Comparison of ENCODE assay signal across 26 cellular contexts in the genomic region with DNA sequence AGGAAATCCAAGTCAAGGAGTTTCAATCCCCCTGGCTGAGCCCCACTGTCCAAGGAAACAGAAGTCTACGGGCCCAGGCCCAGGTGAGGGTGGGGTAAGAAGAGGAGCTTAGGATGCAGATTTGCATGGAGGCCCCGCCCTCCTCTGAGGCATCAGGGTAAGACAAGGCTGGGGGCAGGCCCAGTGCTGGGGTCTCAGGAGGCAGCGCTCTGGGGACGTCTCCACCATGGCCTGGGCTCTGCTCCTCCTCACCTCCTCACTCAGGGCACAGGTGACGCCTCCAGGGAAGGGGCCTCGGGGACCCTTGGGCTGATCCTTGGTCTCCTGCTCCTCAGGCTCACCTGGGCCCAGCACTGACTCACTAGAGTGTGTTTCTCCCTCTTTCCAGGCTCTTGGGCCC. TPM values are rescaled to one million over a fixed set of nuclear protein-coding genes. Genes with fewer than 3 reads are reported as not detected.
DNase-seq lines count a peak whose midpoint lies in the region; ATAC-seq and TF ChIP-seq lines count a peak whose summit lies in the region.
"Had no signal": no experiment of that assay in that cellular context is flagged by ENCODE, and none has a peak within 500 bp of the region (broad histone marks: within the 10 kb centered on the region; RNA-seq: fewer than 3 reads in every experiment).

No MANE protein-coding gene starts in this region.

- H3K36me3 ChIP-seq in BLaER1, result no peaks in the 10 kb centered on the region
- H3K36me3 ChIP-seq in H7 (replicated peaks; ENCODE audit: control insufficient read depth, insufficient read depth, low read length), result no peaks in the 10 kb centered on the region
- H3K36me3 ChIP-seq: BE2C, MG63 had no signal

- H3K27ac ChIP-seq in BLaER1, result peak overlapping the region; percentile 87
- H3K27ac ChIP-seq: A549, PC-9, RWPE1 had no signal

- no peaks in the 10 kb centered on the region for H4K20me1 ChIP-seq in BLaER1

- H3K4me3 Mint-ChIP-seq in WTC11 (no peak overlapping the region), neural crest cell (no peak overlapping the region)
- H3K4me3 Mint-ChIP-seq: CD4-positive, alpha-beta T cell; T-cell had no signal

- peak; percentile 27 for DNase-seq in H7
- no peak for DNase-seq in WTC11 (ENCODE audit: low spot score)
- DNase-seq in neural crest cell (ENCODE audit: low read depth, low spot score), result no peak
- no peak for DNase-seq in RPMI8226
- DNase-seq: DMS 273 treated with DMSO at 0.1 percent for 48 hours, DMS79 treated with DMSO at 0.1 percent for 48 hours, GOT3, NCI-H1048, NCI-H1417 treated with DMSO at 0.1 percent for 48 hours, NCI-H187, NCI-H526 treated with DMSO at 0.1 percent for 48 hours, PC-9, SHP77 treated with DMSO at 0.1 percent for 48 hours had no signal

- POLR2A ChIA-PET in WTC11 (lab: Charles Lee), result no interaction called here

- peak; percentile 58 for ATAC-seq in WTC11
- ATAC-seq in HG02973 (IDR thresholded peaks at IDR 0.05; ENCODE audit: unreplicated experiment), result no peak
- no peak for ATAC-seq in HG02763 (IDR thresholded peaks at IDR 0.05; ENCODE audit: unreplicated experiment)

- H3K36me3 Mint-ChIP-seq in WTC11 (no peaks in the 10 kb centered on the region), neural crest cell (ENCODE audit: low read depth) (no peaks in the 10 kb centered on the region)
- H3K36me3 Mint-ChIP-seq: T-cell had no signal

- peak overlapping the region; percentile 9; the same call in 1 of the 2 replicates for H3K4me3 ChIP-seq in BLaER1
- H3K4me3 ChIP-seq in H7 (ENCODE audit: insufficient read depth, low read depth, low read length), result no peak overlapping the region
- H3K4me3 ChIP-seq: A549, MG63, PC-9 had no signal

- H3K9me3 Mint-ChIP-seq in WTC11 (no peaks in the 10 kb centered on the region), neural crest cell (no peaks in the 10 kb centered on the region)
- H3K9me3 Mint-ChIP-seq: CD4-positive, alpha-beta T cell; IgD-negative memory B cell; T-cell had no signal

- H3K4me1 ChIP-seq in BLaER1, result peaks cover 83% of the 10 kb centered on the region
- H3K4me1 ChIP-seq: A549, BE2C, Caco-2 had no signal

- H3K27ac Mint-ChIP-seq in WTC11 (no peak overlapping the region), neural crest cell (ENCODE audit: unreplicated experiment) (peak overlapping the region; percentile 83)
- H3K27ac Mint-ChIP-seq: CD4-positive, alpha-beta T cell; T-cell had no signal

- H3K9ac ChIP-seq in BLaER1, result peak overlapping the region; percentile 77; the same call in 1 of the 2 replicates
- H3K9ac ChIP-seq: SK-N-SH had no signal

- peak overlapping the region; percentile 91 for H3K4me2 ChIP-seq in BLaER1
- H3K4me2 ChIP-seq: A549, PC-9, SK-N-SH had no signal

- no peaks in the 10 kb centered on the region for H3K9me3 ChIP-seq in BLaER1
- H3K9me3 ChIP-seq: A549, BE2C, Caco-2, MG63, SK-N-SH had no signal

- H3K27me3 ChIP-seq in BLaER1, result no peaks in the 10 kb centered on the region
- peaks cover 11% of the 10 kb centered on the region for H3K27me3 ChIP-seq in H7 (ENCODE audit: control insufficient read depth, insufficient read depth, low read length)

- H3K27me3 Mint-ChIP-seq in WTC11 (ENCODE audit: low read depth) (peaks cover 85% of the 10 kb centered on the region), neural crest cell (ENCODE audit: low read depth) (peaks cover 67% of the 10 kb centered on the region)
- H3K27me3 Mint-ChIP-seq: CD4-positive, alpha-beta T cell; T-cell had no signal

- CTCF ChIA-PET in WTC11 (lab: Charles Lee), result interaction anchor here (1.0 to 6.2 kb wide), 38 partner anchors 8 to 392 kb away, joined by 3 to 102 read pairs (median 6); no protein-coding TSS in a partner anchor

- TF ChIP-seq CTCF in WTC11 (IDR thresholded peaks at IDR 0.05) (no peak), neural crest cell (conservative IDR thresholded peaks at IDR 0.05) (no peak)

- no peaks in the 10 kb centered on the region for H3K4me1 Mint-ChIP-seq in WTC11
- peaks cover 26% of the 10 kb centered on the region for H3K4me1 Mint-ChIP-seq in neural crest cell

TF ChIP-seq in WTC11, 78 proteins besides CTCF, POLR2A, EP300 and RAD21:
- TF ChIP-seq, protein P1, sequence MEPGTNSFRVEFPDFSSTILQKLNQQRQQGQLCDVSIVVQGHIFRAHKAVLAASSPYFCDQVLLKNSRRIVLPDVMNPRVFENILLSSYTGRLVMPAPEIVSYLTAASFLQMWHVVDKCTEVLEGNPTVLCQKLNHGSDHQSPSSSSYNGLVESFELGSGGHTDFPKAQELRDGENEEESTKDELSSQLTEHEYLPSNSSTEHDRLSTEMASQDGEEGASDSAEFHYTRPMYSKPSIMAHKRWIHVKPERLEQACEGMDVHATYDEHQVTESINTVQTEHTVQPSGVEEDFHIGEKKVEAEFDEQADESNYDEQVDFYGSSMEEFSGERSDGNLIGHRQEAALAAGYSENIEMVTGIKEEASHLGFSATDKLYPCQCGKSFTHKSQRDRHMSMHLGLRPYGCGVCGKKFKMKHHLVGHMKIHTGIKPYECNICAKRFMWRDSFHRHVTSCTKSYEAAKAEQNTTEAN (CRISPR knock-in tag; IDR thresholded peaks at IDR 0.05), result no peak
- no peak for TF ChIP-seq ZNF416 (CRISPR knock-in tag; IDR thresholded peaks at IDR 0.05)

RNA-seq across cellular contexts. Expression of a gene that starts 31.3 kb away (rescaled TPM):
- total RNA-seq in H7 (2014; rRNA removed; shearing (Covaris generic)), result not detected in 2 replicates
- total RNA-seq in WTC11 (2021), result not detected in 3 replicates
- total RNA-seq in neural crest cell, result not detected in 2 replicates
- total RNA-seq: Caco-2; CD4-positive, alpha-beta T cell; LHCN-M2; PC-9 had no signal
